Comparison of ENCODE assay signal across 9 cellular contexts in genomic region chr6:43460032-43460431, GRCh38. TPM values are rescaled to one million over a fixed set of nuclear protein-coding genes. Genes with fewer than 3 reads are reported as not detected.
"Had no signal": no experiment of that assay in that cellular context is flagged by ENCODE, and none has a peak within 500 bp of the region (broad histone marks: within the 10 kb centered on the region; RNA-seq: fewer than 3 reads in every experiment).

No MANE protein-coding gene starts in this region.

- H2AFZ ChIP-seq: GM23248 had no signal

- H3K9ac ChIP-seq: GM23248 had no signal

- H3K27ac ChIP-seq: GM23248, HL-60 had no signal

- ATAC-seq: HCT116 had no signal

- DNase-seq: GM23248, GOT3, H7, HFFc6, IMR-90, KBM-7 had no signal

- H3K9me3 ChIP-seq: HAP-1 had no signal

- H3K36me3 ChIP-seq: HAP-1 had no signal

- H3K4me3 ChIP-seq: GM23248, HAP-1 had no signal

RNA-seq across cellular contexts. Expression of gene LRRC73, which starts 50.1 kb away (rescaled TPM):
- total RNA-seq: H7 had no signal
